23 cellular contexts compared by ENCODE assay signal in genomic region chr14:91501348-91501747, GRCh38.
"Had no signal": no experiment of that assay in that cellular context is flagged by ENCODE, and none has a peak within 500 bp of the region (broad histone marks: within the 10 kb centered on the region; RNA-seq: fewer than 3 reads in every experiment).

No MANE protein-coding gene starts in this region.

- H3K9me3 Mint-ChIP-seq: activated B cell treated with CpG ODN at 0.5 μM for 24 hours; activated T-helper 1 cell treated with anti-CD3 and anti-CD28 coated beads, Interleukin-12 subunit alpha, Interleukin-12 subunit beta, Interleukin-2, Interleukin-4 antibody, amounts not matched to agents 30 ng/mL and 10 ng/mL and 1 ng/mL, durations not matched to agents 14 hours and 24 hours and 36 hours; nephron; stimulated activated naive CD8-positive, alpha-beta T cell treated with anti-CD3 and anti-CD28 coated beads, Interleukin-15, amount 100 ng/mL, for 72 hours; T-helper 1 cell treated with Interleukin-12 subunit alpha and Interleukin-12 subunit beta and Interleukin-4 antibody, amounts not matched to agents 30 μg/mL and 1 μg/mL, for 36 hours had no signal

- H3K9me3 ChIP-seq: lower lobe of right lung, neutrophil, transverse colon, uterus had no signal

- H3K27ac ChIP-seq: foreskin keratinocyte, lower lobe of right lung, parathyroid adenoma, transverse colon, uterus had no signal

- H3K27ac Mint-ChIP-seq: activated B cell treated with CpG ODN at 0.5 μM for 24 hours; activated CD4-positive, alpha-beta T cell treated with anti-CD3 and anti-CD28 coated beads for 36 hours; activated T-helper 1 cell treated with anti-CD3 and anti-CD28 coated beads, Interleukin-12 subunit alpha, Interleukin-12 subunit beta, Interleukin-2, Interleukin-4 antibody, amounts not matched to agents 30 ng/mL and 10 ng/mL and 1 ng/mL, durations not matched to agents 14 hours and 24 hours and 36 hours; brain; nephron; stimulated activated naive CD8-positive, alpha-beta T cell treated with anti-CD3 and anti-CD28 coated beads, Interleukin-15, amount 100 ng/mL, for 72 hours; T-helper 1 cell treated with Interleukin-12 subunit alpha and Interleukin-12 subunit beta and Interleukin-4 antibody, amounts not matched to agents 30 μg/mL and 1 μg/mL, for 36 hours had no signal

- H3K36me3 ChIP-seq: uterus had no signal

- H3K27me3 ChIP-seq: foreskin keratinocyte, neutrophil, transverse colon, uterus had no signal

- H3K9ac ChIP-seq: parathyroid adenoma had no signal

- DNase-seq: activated B cell treated with CpG ODN at 0.5 μM for 24 hours; activated CD4-positive, alpha-beta T cell treated with anti-CD3 and anti-CD28 coated beads for 36 hours; activated CD4-positive, alpha-beta T cell treated with anti-CD3 and anti-CD28 coated beads, Interleukin-2, amount 50 U/mL, for 48 hours; activated gamma-delta T cell; activated naive CD4-positive, alpha-beta T cell treated with anti-CD3 and anti-CD28 coated beads, Interleukin-2, amount 50 U/mL, for 16 hours; aorta; dermis blood vessel endothelial cell; effector memory CD4-positive, alpha-beta T cell; foreskin keratinocyte; lower lobe of right lung; right cardiac atrium; stimulated activated CD4-positive, alpha-beta T cell treated with anti-CD3 and anti-CD28 coated beads, Interleukin-12 subunit alpha, Interleukin-12 subunit beta, amount 100 ng/mL, for 4 hours; stimulated activated naive CD8-positive, alpha-beta T cell treated with anti-CD3 and anti-CD28 coated beads, Interleukin-15, amount 100 ng/mL, for 72 hours; T1000; transverse colon; uterus had no signal

- H2AFZ ChIP-seq: parathyroid adenoma had no signal

- ATAC-seq: activated CD4-positive, alpha-beta T cell treated with anti-CD3 and anti-CD28 coated beads for 36 hours; foreskin keratinocyte; left lobe of liver; lower lobe of right lung; right cardiac atrium; stimulated activated naive CD8-positive, alpha-beta T cell treated with anti-CD3 and anti-CD28 coated beads, Interleukin-15, amount 100 ng/mL, for 72 hours had no signal

- H3K4me3 Mint-ChIP-seq: activated B cell treated with CpG ODN at 0.5 μM for 24 hours; activated CD4-positive, alpha-beta T cell treated with anti-CD3 and anti-CD28 coated beads for 36 hours; activated T-helper 1 cell treated with anti-CD3 and anti-CD28 coated beads, Interleukin-12 subunit alpha, Interleukin-12 subunit beta, Interleukin-2, Interleukin-4 antibody, amounts not matched to agents 30 ng/mL and 10 ng/mL and 1 ng/mL, durations not matched to agents 14 hours and 24 hours and 36 hours; brain; nephron; T-helper 1 cell treated with Interleukin-12 subunit alpha and Interleukin-12 subunit beta and Interleukin-4 antibody, amounts not matched to agents 30 μg/mL and 1 μg/mL, for 36 hours had no signal

- H3K4me3 ChIP-seq: lower lobe of right lung, transverse colon, uterus had no signal

- H3K27me3 Mint-ChIP-seq: activated B cell treated with CpG ODN at 0.5 μM for 24 hours; activated CD4-positive, alpha-beta T cell treated with anti-CD3 and anti-CD28 coated beads for 36 hours; stimulated activated naive CD8-positive, alpha-beta T cell treated with anti-CD3 and anti-CD28 coated beads, Interleukin-15, amount 100 ng/mL, for 72 hours had no signal
